In genomic region chr2:190744041-190744440, GRCh38 we compare ENCODE assay signal across 17 cellular contexts.
DNase-seq lines count a peak whose midpoint lies in the region; ATAC-seq and FAIRE-seq lines count a peak whose summit lies in the region.
"Had no signal": no experiment of that assay in that cellular context is flagged by ENCODE, and none has a peak within 500 bp of the region (broad histone marks: within the 10 kb centered on the region; RNA-seq: fewer than 3 reads in every experiment).

No MANE protein-coding gene starts in this region.

- no peak overlapping the region for H3K27ac Mint-ChIP-seq in activated naive CD4-positive, alpha-beta T cell treated with anti-CD3 and anti-CD28 coated beads for 36 hours
- no peak overlapping the region for H3K27ac Mint-ChIP-seq in activated naive CD8-positive, alpha-beta T cell treated with anti-CD3 and anti-CD28 coated beads, Interleukin-2, amount 50 U/mL, for 24 hours
- H3K27ac Mint-ChIP-seq: B cell; CD4-positive, CD25-positive, alpha-beta regulatory T cell; H9 had no signal

- H3K4me3 Mint-ChIP-seq in activated naive CD4-positive, alpha-beta T cell treated with anti-CD3 and anti-CD28 coated beads for 36 hours: no peak overlapping the region
- H3K4me3 Mint-ChIP-seq in activated naive CD8-positive, alpha-beta T cell treated with anti-CD3 and anti-CD28 coated beads, Interleukin-2, amount 50 U/mL, for 24 hours: no peak overlapping the region
- H3K4me3 Mint-ChIP-seq: B cell; CD4-positive, CD25-positive, alpha-beta regulatory T cell; H9 had no signal

- intact Hi-C loops in activated naive CD4-positive, alpha-beta T cell treated with anti-CD3 and anti-CD28 coated beads for 36 hours (cut with micrococcal nuclease): no loop called here

- H3K4me1 Mint-ChIP-seq in activated naive CD4-positive, alpha-beta T cell treated with anti-CD3 and anti-CD28 coated beads for 36 hours (ENCODE audit: low read depth): peaks cover 36% of the 10 kb centered on the region
- H3K4me1 Mint-ChIP-seq in activated naive CD8-positive, alpha-beta T cell treated with anti-CD3 and anti-CD28 coated beads, Interleukin-2, amount 50 U/mL, for 24 hours: peaks cover 24% of the 10 kb centered on the region
- H3K4me1 Mint-ChIP-seq: B cell; CD4-positive, CD25-positive, alpha-beta regulatory T cell had no signal

- H3K36me3 Mint-ChIP-seq in activated naive CD4-positive, alpha-beta T cell treated with anti-CD3 and anti-CD28 coated beads for 36 hours (ENCODE audit: low read depth): no peaks in the 10 kb centered on the region
- no peaks in the 10 kb centered on the region for H3K36me3 Mint-ChIP-seq in activated naive CD8-positive, alpha-beta T cell treated with anti-CD3 and anti-CD28 coated beads, Interleukin-2, amount 50 U/mL, for 24 hours (ENCODE audit: low read depth)
- H3K36me3 Mint-ChIP-seq: CD4-positive, CD25-positive, alpha-beta regulatory T cell had no signal

- peak; percentile 4 for FAIRE-seq in HTR-8/SVneo (lab: Jason Lieb, UNC)

- CTCF ChIA-PET in activated naive CD4-positive, alpha-beta T cell treated with anti-CD3 and anti-CD28 coated beads for 36 hours (lab: Charles Lee): interaction anchor here (1.4 kb wide), 1 partner anchor 12 kb away, joined by 3 read pairs; no protein-coding TSS in a partner anchor

- H3K27me3 Mint-ChIP-seq in activated naive CD4-positive, alpha-beta T cell treated with anti-CD3 and anti-CD28 coated beads for 36 hours (ENCODE audit: low read depth): no peaks in the 10 kb centered on the region
- H3K27me3 Mint-ChIP-seq in activated naive CD8-positive, alpha-beta T cell treated with anti-CD3 and anti-CD28 coated beads, Interleukin-2, amount 50 U/mL, for 24 hours: peaks cover 2% of the 10 kb centered on the region
- H3K27me3 Mint-ChIP-seq: CD4-positive, CD25-positive, alpha-beta regulatory T cell had no signal

- peak; percentile 43 for ATAC-seq in activated naive CD8-positive, alpha-beta T cell treated with anti-CD3 and anti-CD28 coated beads, Interleukin-2, amount 50 U/mL, for 24 hours
- ATAC-seq: PC-3 had no signal

- no peaks in the 10 kb centered on the region for H3K9me3 Mint-ChIP-seq in activated naive CD4-positive, alpha-beta T cell treated with anti-CD3 and anti-CD28 coated beads for 36 hours
- peaks cover 4% of the 10 kb centered on the region for H3K9me3 Mint-ChIP-seq in activated naive CD8-positive, alpha-beta T cell treated with anti-CD3 and anti-CD28 coated beads, Interleukin-2, amount 50 U/mL, for 24 hours

- peak; percentile 37 for DNase-seq in activated naive CD4-positive, alpha-beta T cell treated with anti-CD3 and anti-CD28 coated beads for 36 hours
- no peak for DNase-seq in activated naive CD4-positive, alpha-beta T cell treated with anti-CD3 and anti-CD28 coated beads, Interleukin-2, amount 50 U/mL, for 16 hours
- no peak for DNase-seq in HTR-8/SVneo (ENCODE audit: insufficient read length, low spot score)
- no peak for DNase-seq in activated naive CD8-positive, alpha-beta T cell treated with anti-CD3 and anti-CD28 coated beads, Interleukin-2, amount 50 U/mL, for 24 hours
- DNase-seq in putamen (ENCODE audit: low spot score): peak; percentile 48
- DNase-seq in foreskin melanocyte: no peak
- DNase-seq in HuH-7.5 (ENCODE audit: low spot score): no peak
- DNase-seq: ACHN; Caco-2; CD4-positive, CD25-positive, alpha-beta regulatory T cell; H9; NCI-H1105 treated with DMSO at 0.1 percent for 48 hours; NCI-H1930; NCI-H510A treated with DMSO at 0.1 percent for 48 hours; NCI-H82; PC-3 had no signal

Comparison
In these comparisons a context has a peak if more than half of its experiments do, and no peak if none do; other contexts are left out.
1. DNase-seq: peak in activated naive CD4-positive, alpha-beta T cell treated with anti-CD3 and anti-CD28 coated beads for 36 hours (single experiment) and putamen (single experiment); none in activated naive CD4-positive, alpha-beta T cell treated with anti-CD3 and anti-CD28 coated beads, Interleukin-2, amount 50 U/mL, for 16 hours (single experiment), HTR-8/SVneo (single experiment), activated naive CD8-positive, alpha-beta T cell treated with anti-CD3 and anti-CD28 coated beads, Interleukin-2, amount 50 U/mL, for 24 hours (single experiment), foreskin melanocyte (single experiment) and HuH-7.5 (single experiment).